In genomic region chr2:172969609-172970008, GRCh38 we compare ENCODE assay signal across 24 cellular contexts.
DNase-seq lines count a peak whose midpoint lies in the region; ATAC-seq and TF ChIP-seq lines count a peak whose summit lies in the region.
"Had no signal": no experiment of that assay in that cellular context is flagged by ENCODE, and none has a peak within 500 bp of the region (broad histone marks: within the 10 kb centered on the region; RNA-seq: fewer than 3 reads in every experiment).

No MANE protein-coding gene starts in this region.

- H3K27me3 Mint-ChIP-seq in CD4-positive, alpha-beta T cell = no peaks in the 10 kb centered on the region

- H3K9me3 ChIP-seq in CD4-positive, alpha-beta T cell (ENCODE audit: control insufficient read depth, low read length) = no peaks in the 10 kb centered on the region
- H3K9me3 ChIP-seq in tibial artery = no peaks in the 10 kb centered on the region
- H3K9me3 ChIP-seq: adrenal gland, neutrophil, transverse colon had no signal

- no peaks in the 10 kb centered on the region for H3K36me3 Mint-ChIP-seq in CD4-positive, alpha-beta T cell (ENCODE audit: low read depth)
- H3K36me3 Mint-ChIP-seq: CD14-positive monocyte had no signal

- H3K4me1 ChIP-seq in tibial artery = peaks cover 0 to 23% (median 17%) of the 10 kb centered on the region in 4 donors
- H3K4me1 ChIP-seq: foreskin keratinocyte had no signal

- H3K27ac ChIP-seq in CD4-positive, alpha-beta T cell (ENCODE audit: low read depth, low read length) = no peak overlapping the region
- no peak overlapping the region for H3K27ac ChIP-seq in tibial artery
- H3K27ac ChIP-seq: brain microvascular endothelial cell, foreskin keratinocyte, neutrophil, transverse colon had no signal

- H3K27me3 ChIP-seq in CD4-positive, alpha-beta T cell (ENCODE audit: control insufficient read depth, insufficient read depth, low read length) = no peaks in the 10 kb centered on the region
- H3K27me3 ChIP-seq in tibial artery = no peaks in the 10 kb centered on the region
- H3K27me3 ChIP-seq: adrenal gland, brain microvascular endothelial cell, foreskin keratinocyte, neutrophil had no signal

- intact Hi-C loops in CD4-positive, alpha-beta T cell (cut with DNase I, micrococcal nuclease) = no loop called here
- intact Hi-C loops in tibial artery (cut with DNase I; ENCODE audit: low total_unique reads) = no loop called here

- DNase-seq in NCI-H2029 (lab: John Stamatoyannopoulos, UW) (peak; percentile 29), NCI-H2029 treated with DMSO at 0.1 percent for 48 hours (lab: John Stamatoyannopoulos, UW) (no peak), RPMI7951 (ENCODE audit: low read depth) (peak; percentile 41), fibroblast of mammary gland (ENCODE audit: low read depth) (peak; percentile 53), NCI-H1930 (lab: John Stamatoyannopoulos, UW) (no peak), NCI-H345 (lab: John Stamatoyannopoulos, UW) (no peak), tibial artery (no peak)
- DNase-seq in CD4-positive, alpha-beta T cell = no peak
- DNase-seq: 8988T; activated CD4-positive, alpha-beta memory T cell treated with anti-CD3 and anti-CD28 coated beads, Interleukin-2, amount 10 ng/mL, durations not matched to agents 7 days and 5 days; activated effector memory CD4-positive, alpha-beta T cell treated with Interleukin-2 at 50 U/mL for 16 hours; adrenal gland; brain microvascular endothelial cell; effector CD4-positive, alpha-beta T cell; foreskin keratinocyte; left cardiac atrium; NCI-H187; NCI-H2227 treated with DMSO at 0.1 percent for 48 hours; NCI-H748 treated with DMSO at 0.1 percent for 48 hours; stimulated activated naive CD4-positive, alpha-beta T cell treated with Interleukin-2 at 50 U/mL for 16 hours; transverse colon had no signal

- ATAC-seq in CD4-positive, alpha-beta T cell (ENCODE audit: poor library complexity) = no peak
- ATAC-seq: activated CD4-positive, CD25-positive, alpha-beta regulatory T cell treated with anti-CD3 and anti-CD28 coated beads, Interleukin-2, amount 50 U/mL, for 24 hours; foreskin keratinocyte; left cardiac atrium had no signal

- peak overlapping the region; percentile 74 for H3K27ac Mint-ChIP-seq in CD4-positive, alpha-beta T cell
- H3K27ac Mint-ChIP-seq: activated CD4-positive, alpha-beta memory T cell treated with anti-CD3 and anti-CD28 coated beads, Interleukin-2, amount 10 ng/mL, durations not matched to agents 7 days and 5 days; CD14-positive monocyte had no signal

- no peaks in the 10 kb centered on the region for H3K36me3 ChIP-seq in tibial artery
- H3K36me3 ChIP-seq: brain microvascular endothelial cell, neutrophil, transverse colon had no signal

- no peak overlapping the region for H3K4me3 Mint-ChIP-seq in CD4-positive, alpha-beta T cell
- H3K4me3 Mint-ChIP-seq: activated CD4-positive, alpha-beta memory T cell treated with anti-CD3 and anti-CD28 coated beads, Interleukin-2, amount 10 ng/mL, durations not matched to agents 7 days and 5 days; CD14-positive monocyte had no signal

- POLR2A ChIA-PET in CD4-positive, alpha-beta T cell (lab: Charles Lee) = no interaction called here

- H3K4me3 ChIP-seq in fibroblast of mammary gland (ENCODE audit: control insufficient read depth, low read depth, low read length) = no peak overlapping the region
- H3K4me3 ChIP-seq in tibial artery = no peak overlapping the region
- H3K4me3 ChIP-seq: adrenal gland, transverse colon had no signal

- CTCF ChIA-PET in CD4-positive, alpha-beta T cell (lab: Charles Lee) = interaction anchor here (0.6 kb wide), 1 partner anchor 359 kb away, joined by 3 read pairs; no protein-coding TSS in a partner anchor

- no peaks in the 10 kb centered on the region for H3K9me3 Mint-ChIP-seq in CD4-positive, alpha-beta T cell
- H3K9me3 Mint-ChIP-seq: activated CD4-positive, alpha-beta memory T cell treated with anti-CD3 and anti-CD28 coated beads, Interleukin-2, amount 10 ng/mL, durations not matched to agents 7 days and 5 days; CD14-positive monocyte had no signal

- H3K4me1 Mint-ChIP-seq in CD4-positive, alpha-beta T cell (ENCODE audit: low read depth) = peaks cover 29% of the 10 kb centered on the region
- H3K4me1 Mint-ChIP-seq: CD14-positive monocyte had no signal

- no peak for TF ChIP-seq CTCF in CD4-positive, alpha-beta T cell (IDR thresholded peaks at IDR 0.05)
- TF ChIP-seq CTCF in fibroblast of mammary gland (conservative IDR thresholded peaks at IDR 0.05; ENCODE audit: control insufficient read depth, insufficient read depth, low read depth, low read length) = no peak
- TF ChIP-seq CTCF in tibial artery (IDR thresholded peaks at IDR 0.05) = no peak

Comparison
In these comparisons a context has a peak if more than half of its experiments do, and no peak if none do; other contexts are left out.
1. DNase-seq: peak in NCI-H2029 (single experiment), RPMI7951 (single experiment) and fibroblast of mammary gland (single experiment); none in NCI-H2029 treated with DMSO at 0.1 percent for 48 hours (single experiment), CD4-positive, alpha-beta T cell (0 of 10), NCI-H1930 (0 of 2), NCI-H345 (single experiment) and tibial artery (0 of 2).